In genomic region chr14:34436960-34437728, GRCh38 we compare ENCODE assay signal across 1 cellular context.
A peak's percentile ranks its signal among the peaks of the same experiment; 100 is the strongest.
TF ChIP-seq lines count a peak whose summit lies in the region.

No MANE protein-coding gene starts in this region.

TF ChIP-seq in HepG2, 621 proteins besides CTCF, POLR2A, EP300 and RAD21 (continued from another document and continues in another):
- peak; percentile 37; the same call in 1 of the 2 replicates for TF ChIP-seq SOX5 (CRISPR knock-in tag; IDR thresholded peaks at IDR 0.05; ENCODE audit: borderline replicate concordance)
- TF ChIP-seq ZFP62 (CRISPR knock-in tag; IDR thresholded peaks at IDR 0.05), result no peak
- peak; percentile 47 for TF ChIP-seq NCOA2 (CRISPR knock-in tag; IDR thresholded peaks at IDR 0.05)
- no peak for TF ChIP-seq CBFB (CRISPR knock-in tag; IDR thresholded peaks at IDR 0.05)
- TF ChIP-seq NFAT5 (CRISPR knock-in tag; IDR thresholded peaks at IDR 0.05), result no peak
- TF ChIP-seq NCOR1 (IDR thresholded peaks at IDR 0.05; ENCODE audit: borderline replicate concordance, low read length), result peak; percentile 58; the same call in 1 of the 2 replicates
- TF ChIP-seq RXRB (CRISPR knock-in tag; IDR thresholded peaks at IDR 0.05; ENCODE audit: borderline replicate concordance), result peak; percentile 9; the same call in 1 of the 2 replicates
- 0 out of 2 replicates have a peak, but pooled peaks have one; percentile 41 for TF ChIP-seq PHF21A (CRISPR knock-in tag; IDR thresholded peaks at IDR 0.05)
- no peak for TF ChIP-seq REST (IDR thresholded peaks at IDR 0.05; ENCODE audit: borderline replicate concordance in 1 of 2, low read depth in 1 of 2, low read length in 2 of 2)
- TF ChIP-seq ZNF430 (CRISPR knock-in tag; IDR thresholded peaks at IDR 0.05), result 0 out of 2 replicates have a peak, but pooled peaks have one; percentile 17
- TF ChIP-seq ZNF740 (CRISPR knock-in tag; IDR thresholded peaks at IDR 0.05), result no peak
- no peak for TF ChIP-seq ZNF572 (CRISPR knock-in tag; IDR thresholded peaks at IDR 0.05)
- no peak for TF ChIP-seq YEATS4 (CRISPR knock-in tag; IDR thresholded peaks at IDR 0.05; ENCODE audit: borderline replicate concordance)
- peak; percentile 8; the same call in 1 of the 2 replicates for TF ChIP-seq FOXP4 (CRISPR knock-in tag; IDR thresholded peaks at IDR 0.05)
- no peak for TF ChIP-seq ETS1 (CRISPR knock-in tag; IDR thresholded peaks at IDR 0.05)
- TF ChIP-seq GZF1 (CRISPR knock-in tag; IDR thresholded peaks at IDR 0.05), result no peak
- TF ChIP-seq ZNF30 (CRISPR knock-in tag; IDR thresholded peaks at IDR 0.05), result no peak
- TF ChIP-seq SPEN (CRISPR knock-in tag; IDR thresholded peaks at IDR 0.05; ENCODE audit: low read depth), result no peak
- no peak for TF ChIP-seq GFI1 (CRISPR knock-in tag; IDR thresholded peaks at IDR 0.05; ENCODE audit: borderline replicate concordance)
- TF ChIP-seq MIXL1 (CRISPR knock-in tag; IDR thresholded peaks at IDR 0.05), result peak; percentile 59; the same call in 1 of the 2 replicates
- no peak; the same call in 1 of the 2 replicates for TF ChIP-seq FOXK2 (IDR thresholded peaks at IDR 0.05)
- no peak for TF ChIP-seq ELF4 (CRISPR knock-in tag; IDR thresholded peaks at IDR 0.05; ENCODE audit: borderline replicate concordance)
- TF ChIP-seq NFRKB (IDR thresholded peaks at IDR 0.05), result no peak
- TF ChIP-seq SAP130 (CRISPR knock-in tag; IDR thresholded peaks at IDR 0.05; ENCODE audit: low read depth), result peak; percentile 54
- no peak for TF ChIP-seq ZFY (CRISPR knock-in tag; IDR thresholded peaks at IDR 0.05)
- no peak for TF ChIP-seq MED8 (CRISPR knock-in tag; IDR thresholded peaks at IDR 0.05; ENCODE audit: insufficient replicate concordance)
- no peak for TF ChIP-seq ZNF678 (CRISPR knock-in tag; IDR thresholded peaks at IDR 0.05)
- TF ChIP-seq ZFYVE20 (CRISPR knock-in tag; IDR thresholded peaks at IDR 0.05; ENCODE audit: borderline replicate concordance, low read depth), result no peak
- peak; percentile 55; the same call in 1 of the 2 replicates for TF ChIP-seq KLF11 (CRISPR knock-in tag; IDR thresholded peaks at IDR 0.05)
- TF ChIP-seq ARNT (IDR thresholded peaks at IDR 0.05), result no peak
- no peak for TF ChIP-seq TBX3 (IDR thresholded peaks at IDR 0.05; ENCODE audit: borderline replicate concordance)
- TF ChIP-seq PPARG (CRISPR knock-in tag; conservative IDR thresholded peaks at IDR 0.05), result 0 out of 2 replicates have a peak, but pooled peaks have one; percentile 27
- 0 out of 2 replicates have a peak, but pooled peaks have one; percentile 13 for TF ChIP-seq ZGPAT (CRISPR knock-in tag; IDR thresholded peaks at IDR 0.05)
- no peak for TF ChIP-seq ZNF407 (CRISPR knock-in tag; IDR thresholded peaks at IDR 0.05; ENCODE audit: not compliant biosample characterization)
